In genomic region chr1:201006450-201006849, GRCh38 we compare ENCODE assay signal across 2 cellular contexts.
TF ChIP-seq lines count a peak whose summit lies in the region.

No MANE protein-coding gene starts in this region.

TF ChIP-seq in K562, 482 proteins besides CTCF, POLR2A, EP300 and RAD21 (continued from another document):
- TF ChIP-seq PRDM10 (IDR thresholded peaks at IDR 0.05; ENCODE audit: partially characterized antibody) (peak; percentile 21), NR2C1 (IDR thresholded peaks at IDR 0.05) (no peak), NR2C1 (tag; IDR thresholded peaks at IDR 0.05) (0 out of 2 replicates have a peak, but pooled peaks have one; percentile 19), MLLT1 (IDR thresholded peaks at IDR 0.05) (peak in 1 of 2 experiments; percentile 43; a peak in 1 of 4 replicates), SMAD4 (CRISPR knock-in tag; conservative IDR thresholded peaks at IDR 0.05) (peak; percentile 71), ESRRA (IDR thresholded peaks at IDR 0.05; ENCODE audit: borderline replicate concordance, low read depth) (peak; percentile 52; the same call in 1 of the 2 replicates), CBFA2T3 (IDR thresholded peaks at IDR 0.05) (peak; percentile 33; the same call in 1 of the 2 replicates), KDM1A (IDR thresholded peaks at IDR 0.05) (peak; percentile 95 to 96), RCOR1 (IDR thresholded peaks at IDR 0.05; ENCODE audit: borderline replicate concordance in 1 of 2, low read depth in 2 of 2, low read length in 2 of 2) (peak; percentile 95 to 97), HDAC2 (IDR thresholded peaks at IDR 0.05) (peak; percentile 91), FOXJ2 (tag; IDR thresholded peaks at IDR 0.05) (peak; percentile 66), ZNF766 (CRISPR knock-in tag; conservative IDR thresholded peaks at IDR 0.05) (no peak), NCOR1 (IDR thresholded peaks at IDR 0.05) (peak; percentile 54; the same call in 1 of the 2 replicates), FOXJ3 (CRISPR knock-in tag; IDR thresholded peaks at IDR 0.05) (peak; percentile 80), ETV1 (tag; conservative IDR thresholded peaks at IDR 0.05; ENCODE audit: low read depth) (peak; percentile 52; the same call in 1 of the 2 replicates), NR1H2 (CRISPR knock-in tag; IDR thresholded peaks at IDR 0.05) (no peak), HDAC1 (IDR thresholded peaks at IDR 0.05) (peak in 1 of 2 experiments; percentile 80; a peak in 2 of 4 replicates), MEIS2 (IDR thresholded peaks at IDR 0.05; ENCODE audit: partially characterized antibody) (no peak), SIN3B (IDR thresholded peaks at IDR 0.05; ENCODE audit: low read depth) (no peak), ZMIZ1 (IDR thresholded peaks at IDR 0.05; ENCODE audit: low read depth in 2 of 2, low read length in 2 of 2) (no peak)

TF ChIP-seq in neural cell, 6 proteins besides CTCF, POLR2A, EP300 and RAD21 (continued from another document):
- TF ChIP-seq REST (IDR thresholded peaks at IDR 0.05; ENCODE audit: borderline replicate concordance) (no peak), TAF1 (IDR thresholded peaks at IDR 0.05; ENCODE audit: low read depth) (no peak), POLR2AphosphoS5 (IDR thresholded peaks at IDR 0.05) (no peak), SMC3 (conservative IDR thresholded peaks at IDR 0.05; ENCODE audit: poor library complexity) (no peak), EZH2 (IDR thresholded peaks at IDR 0.05; ENCODE audit: borderline replicate concordance, insufficient read depth, low read length, poor library complexity, severe bottlenecking) (no peak)
